In the genomic region with DNA sequence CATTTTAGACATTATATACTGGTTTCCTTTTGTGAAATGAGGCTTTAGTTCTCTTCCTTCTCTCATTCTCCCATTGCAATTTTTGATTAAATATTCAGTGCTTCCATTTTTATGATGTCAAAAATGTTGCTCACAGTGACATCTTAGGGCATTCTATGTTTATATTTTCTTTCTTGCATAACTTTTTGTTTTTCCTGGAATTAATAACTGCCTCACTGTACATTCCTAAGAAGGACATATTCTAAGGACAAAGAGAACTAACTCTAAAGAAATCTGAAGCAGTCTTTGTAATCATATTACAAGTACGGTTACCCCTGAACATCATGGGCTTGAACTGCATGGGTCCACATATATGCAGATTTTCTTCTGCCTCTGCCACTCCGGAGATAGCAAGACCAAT, we compare ENCODE assay signal across 28 cellular contexts. TPM values are rescaled to one million over a fixed set of nuclear protein-coding genes. Genes with fewer than 3 reads are reported as not detected.
"Had no signal": no experiment of that assay in that cellular context is flagged by ENCODE, and none has a peak within 500 bp of the region (broad histone marks: within the 10 kb centered on the region; RNA-seq: fewer than 3 reads in every experiment).

No MANE protein-coding gene starts in this region.

- ATAC-seq: activated CD4-positive, alpha-beta T cell treated with anti-CD3 and anti-CD28 coated beads for 36 hours; activated naive CD4-positive, alpha-beta T cell treated with anti-CD3 and anti-CD28 coated beads, Interleukin-2, amount 50 U/mL, for 72 hours; activated naive CD8-positive, alpha-beta T cell treated with anti-CD3 and anti-CD28 coated beads, Interleukin-2, amount 50 U/mL, for 24 hours; Panc1; Right ventricle myocardium inferior had no signal

- H3K4me3 Mint-ChIP-seq: activated CD4-positive, alpha-beta memory T cell treated with anti-CD3 and anti-CD28 coated beads, Interleukin-2, amount 10 ng/mL, durations not matched to agents 7 days and 5 days; activated CD4-positive, alpha-beta T cell treated with anti-CD3 and anti-CD28 coated beads for 36 hours; activated naive CD8-positive, alpha-beta T cell treated with anti-CD3 and anti-CD28 coated beads, Interleukin-2, amount 50 U/mL, for 24 hours; brain had no signal

- H3K27me3 Mint-ChIP-seq: activated CD4-positive, alpha-beta T cell treated with anti-CD3 and anti-CD28 coated beads for 36 hours had no signal

- H3K9me3 Mint-ChIP-seq: activated CD4-positive, alpha-beta memory T cell treated with anti-CD3 and anti-CD28 coated beads, Interleukin-2, amount 10 ng/mL, durations not matched to agents 7 days and 5 days; activated naive CD4-positive, alpha-beta T cell treated with anti-CD3 and anti-CD28 coated beads, Interleukin-2, amount 50 U/mL, for 72 hours; activated naive CD8-positive, alpha-beta T cell treated with anti-CD3 and anti-CD28 coated beads, Interleukin-2, amount 50 U/mL, for 24 hours; brain had no signal

- H3K36me3 Mint-ChIP-seq: activated naive CD4-positive, alpha-beta T cell treated with anti-CD3 and anti-CD28 coated beads, Interleukin-2, amount 50 U/mL, for 72 hours; brain had no signal

- DNase-seq: activated CD4-positive, alpha-beta memory T cell treated with anti-CD3 and anti-CD28 coated beads, Interleukin-2, amount 10 ng/mL, durations not matched to agents 7 days and 5 days; activated CD4-positive, alpha-beta T cell treated with anti-CD3 and anti-CD28 coated beads for 36 hours; activated CD4-positive, alpha-beta T cell treated with anti-CD3 and anti-CD28 coated beads, Interleukin-2, amount 50 U/mL, for 1 hour; activated naive CD8-positive, alpha-beta T cell treated with anti-CD3 and anti-CD28 coated beads, Interleukin-2, amount 50 U/mL, for 24 hours; activated T-cell treated with anti-CD3 and anti-CD28 coated beads, Interleukin-2, amount 50 U/mL, for 1 hour; amygdala; KBM-7; MV-4-11; NCI-H1105; NCI-H1436; NCI-H1694 treated with DMSO at 0.1 percent for 48 hours; NCI-H2029 treated with DMSO at 0.1 percent for 48 hours; NCI-H345; NCI-H510A treated with DMSO at 0.1 percent for 48 hours; NCI-H69; NK-92 treated with Interleukin-12 subunit alpha and Interleukin-12 subunit beta, amount 100 ng/mL, for 24 hours; OCI-M1; RPMI8226; T-helper 1 cell; WERI-Rb-1 had no signal

- H3K27ac Mint-ChIP-seq: activated CD4-positive, alpha-beta memory T cell treated with anti-CD3 and anti-CD28 coated beads, Interleukin-2, amount 10 ng/mL, durations not matched to agents 7 days and 5 days; activated CD4-positive, alpha-beta T cell treated with anti-CD3 and anti-CD28 coated beads for 36 hours; activated naive CD4-positive, alpha-beta T cell treated with anti-CD3 and anti-CD28 coated beads, Interleukin-2, amount 50 U/mL, for 72 hours; activated naive CD8-positive, alpha-beta T cell treated with anti-CD3 and anti-CD28 coated beads, Interleukin-2, amount 50 U/mL, for 24 hours; brain had no signal

RNA-seq across cellular contexts. Expression of gene P2RY6, which starts 25.8 kb away (rescaled TPM):
- total RNA-seq: activated CD4-positive, alpha-beta memory T cell treated with anti-CD3 and anti-CD28 coated beads, Interleukin-2, amount 10 ng/mL, durations not matched to agents 7 days and 5 days; activated CD4-positive, alpha-beta T cell treated with anti-CD3 and anti-CD28 coated beads for 36 hours; activated CD8-positive, alpha-beta memory T cell treated with anti-CD3 and anti-CD28 coated beads for 36 hours; activated naive CD4-positive, alpha-beta T cell treated with anti-CD3 and anti-CD28 coated beads, Interleukin-2, amount 50 U/mL, for 72 hours; MCF 10A; T-helper 2 cell treated with Interferon-gamma antibody and Interleukin-4, amounts not matched to agents 100 ng/mL and 5 ng/mL, for 36 hours had no signal

RNA-seq across cellular contexts. Expression of gene P2RY2, which starts 28.2 kb away (rescaled TPM):
- total RNA-seq: activated CD4-positive, alpha-beta memory T cell treated with anti-CD3 and anti-CD28 coated beads, Interleukin-2, amount 10 ng/mL, durations not matched to agents 7 days and 5 days; activated CD4-positive, alpha-beta T cell treated with anti-CD3 and anti-CD28 coated beads for 36 hours; activated CD8-positive, alpha-beta memory T cell treated with anti-CD3 and anti-CD28 coated beads for 36 hours; activated naive CD4-positive, alpha-beta T cell treated with anti-CD3 and anti-CD28 coated beads, Interleukin-2, amount 50 U/mL, for 72 hours; LHCN-M2 had no signal
